ENCODE assay signal across 7 cellular contexts in genomic region chr6:3750324-3751018, GRCh38. TPM values are rescaled to one million over a fixed set of nuclear protein-coding genes. Genes with fewer than 3 reads are reported as not detected.
DNase-seq lines count a peak whose midpoint lies in the region; ATAC-seq and TF ChIP-seq lines count a peak whose summit lies in the region.

No MANE protein-coding gene starts in this region.

- intact Hi-C loops in heart right ventricle (cut with DNase I): loop anchor here in 6 of 10 donors (2.0 to 10.0 kb wide), 5 partner anchors 47 to 97 kb away; partner anchors contain the start of gene FAM50B (in 1 of the 6)

- H3K27ac ChIP-seq in heart right ventricle: peak overlapping the region; percentile 96 to 99 (median 98)

- peak; percentile 54 to 79 (median 68) for ATAC-seq in heart right ventricle
- ATAC-seq in omental fat pad (ENCODE audit: low FRiP score): peak; percentile 41
- ATAC-seq in GM21529 (IDR thresholded peaks at IDR 0.05; ENCODE audit: unreplicated experiment): no peak

- peak overlapping the region; percentile 66 to 97 (median 86) for H3K4me3 ChIP-seq in heart right ventricle

- DNase-seq in GM10266 (ENCODE audit: extremely low spot score): peak; percentile 58
- DNase-seq in HuH-7.5 (ENCODE audit: low spot score): peak; percentile 40
- DNase-seq in amniotic epithelial cell (ENCODE audit: low read depth): peak; percentile 62
- peak; percentile 86 to 90 for DNase-seq in heart right ventricle
- DNase-seq in omental fat pad (ENCODE audit: low spot score): peak; percentile 50
- no peak for DNase-seq in DMS153 treated with DMSO at 0.1 percent for 48 hours (lab: John Stamatoyannopoulos, UW; ENCODE audit: unreplicated experiment)

- H3K4me1 ChIP-seq in heart right ventricle: peaks cover 11 to 75% (median 49%) of the 10 kb centered on the region in 9 donors

- H3K36me3 ChIP-seq in heart right ventricle: peaks cover 0 to 7% (median 0%) of the 10 kb centered on the region in 9 donors

- H3K9me3 ChIP-seq in heart right ventricle: no peaks in the 10 kb centered on the region

- TF ChIP-seq CTCF in GM10266 (IDR thresholded peaks at IDR 0.05; ENCODE audit: control insufficient read depth, insufficient read depth, low read depth, missing control alignments) (no peak), heart right ventricle (IDR thresholded peaks at IDR 0.05) (no peak), omental fat pad (IDR thresholded peaks at IDR 0.05) (no peak)

- WGBS in heart right ventricle, 2 donors: 0 to 1% methylated on average over 61 to 68 of the region's 68 CpGs

- H3K27me3 ChIP-seq in heart right ventricle: peaks cover 0 to 46% (median 0%) of the 10 kb centered on the region in 7 donors

RNA-seq across cellular contexts. Expression of gene PXDC1, which starts 1.0 kb away (rescaled TPM):
- total RNA-seq in heart right ventricle (10 to 100 TPM; 11.3 to 39.5 (median 21.7) TPM), omental fat pad (100 to 1,000 TPM; 106 to 205 (median 122) TPM)
- polyA plus RNA-seq in heart right ventricle: 10 to 100 TPM; 17.5 to 69.9 TPM
